Comparison of ENCODE assay signal across 16 cellular contexts in genomic region chr6:34904990-34905613, GRCh38. TPM values are rescaled to one million over a fixed set of nuclear protein-coding genes. Genes with fewer than 3 reads are reported as not detected.
DNase-seq lines count a peak whose midpoint lies in the region; ATAC-seq, FAIRE-seq and TF ChIP-seq lines count a peak whose summit lies in the region.
"Had no signal": no experiment of that assay in that cellular context is flagged by ENCODE, and none has a peak within 500 bp of the region (broad histone marks: within the 10 kb centered on the region; RNA-seq: fewer than 3 reads in every experiment).

No MANE protein-coding gene starts in this region.

- no peak overlapping the region for H3K27ac ChIP-seq in HEK293 (ENCODE audit: extremely low read depth, low read depth, low read length)
- H3K27ac ChIP-seq in transverse colon: no peak overlapping the region
- H3K27ac ChIP-seq in prostate gland: no peak overlapping the region
- H3K27ac ChIP-seq: BLaER1 had no signal

- TF ChIP-seq CTCF in HEK293 (tag by site-specific recombination; IDR thresholded peaks at IDR 0.05) (no peak), transverse colon (IDR thresholded peaks at IDR 0.05) (no peak), prostate gland (IDR thresholded peaks at IDR 0.05) (no peak)

- no peak for FAIRE-seq in H54 (lab: Jason Lieb, UNC)

- intact Hi-C loops in left colon (cut with DNase I, micrococcal nuclease): no loop called here
- intact Hi-C loops in transverse colon (cut with DNase I; ENCODE audit: low total_unique reads): no loop called here
- intact Hi-C loops in prostate gland (cut with DNase I): no loop called here

- peak; percentile 28 for DNase-seq in activated CD8-positive, alpha-beta T cell treated with anti-CD3 and anti-CD28 coated beads, Interleukin-2, amount 10 ng/mL, durations not matched to agents 7 days and 5 days
- DNase-seq in left colon (no peak), transverse colon (peak; percentile 14), prostate gland (ENCODE audit: low spot score) (no peak), H54 (ENCODE audit: insufficient read length, low spot score) (no peak)
- no peak for DNase-seq in activated CD4-positive, alpha-beta T cell treated with anti-CD3 and anti-CD28 coated beads, Interleukin-2, amount 10 ng/mL, durations not matched to agents 7 days and 5 days
- DNase-seq: DMS 273 treated with DMSO at 0.1 percent for 48 hours, H9, Karpas-422, MM.1S, NCI-H1417 treated with DMSO at 0.1 percent for 48 hours, NCI-H2029 treated with DMSO at 0.1 percent for 48 hours, NCI-H510A, RPMI8226 had no signal

- no peak overlapping the region for H3K4me3 Mint-ChIP-seq in activated CD8-positive, alpha-beta T cell treated with anti-CD3 and anti-CD28 coated beads, Interleukin-2, amount 10 ng/mL, durations not matched to agents 7 days and 5 days
- no peak overlapping the region for H3K4me3 Mint-ChIP-seq in activated CD4-positive, alpha-beta T cell treated with anti-CD3 and anti-CD28 coated beads, Interleukin-2, amount 10 ng/mL, durations not matched to agents 7 days and 5 days
- H3K4me3 Mint-ChIP-seq: H9 had no signal

- H3K4me3 ChIP-seq in HEK293 (ENCODE audit: low read depth, low read length): no peak overlapping the region
- no peak overlapping the region for H3K4me3 ChIP-seq in transverse colon
- H3K4me3 ChIP-seq in prostate gland: no peak overlapping the region
- H3K4me3 ChIP-seq: BLaER1 had no signal

- H3K36me3 Mint-ChIP-seq in activated CD8-positive, alpha-beta T cell treated with anti-CD3 and anti-CD28 coated beads, Interleukin-2, amount 10 ng/mL, durations not matched to agents 7 days and 5 days (ENCODE audit: low read depth): no peaks in the 10 kb centered on the region
- H3K36me3 Mint-ChIP-seq in activated CD4-positive, alpha-beta T cell treated with anti-CD3 and anti-CD28 coated beads, Interleukin-2, amount 10 ng/mL, durations not matched to agents 7 days and 5 days (ENCODE audit: low read depth): peaks cover 6% of the 10 kb centered on the region

- in situ Hi-C loops in transverse colon (cut with MboI; ENCODE audit: low pct_ligation_motif_present in 1 of 4, low pct_unique_long_range_greater_than_20kb in 1 of 4, low sequenced_read_pairs in 3 of 4): no loop called here

- peak; percentile 60 for ATAC-seq in activated CD8-positive, alpha-beta T cell treated with anti-CD3 and anti-CD28 coated beads, Interleukin-2, amount 10 ng/mL, durations not matched to agents 7 days and 5 days
- peak; percentile 42 for ATAC-seq in left colon

- TF ChIP-seq POLR2A in transverse colon (IDR thresholded peaks at IDR 0.05) (no peak), prostate gland (IDR thresholded peaks at IDR 0.05) (no peak), H54 (IDR thresholded peaks at IDR 0.05; ENCODE audit: low read depth, low read length) (no peak)

- WGBS in transverse colon (ENCODE audit: low coverage in 1 of 2), 2 donors: 94% methylated on average over 5 of the region's 5 CpGs; no CpG with 5 or more reads in 1 of the 2 donors
- 92% methylated on average over 5 of the region's 5 CpGs for WGBS in prostate gland

- peaks cover 2% of the 10 kb centered on the region; the same call in 1 of the 2 replicates for H3K4me1 ChIP-seq in HEK293 (ENCODE audit: control insufficient read depth, insufficient read depth, low read length)
- no peaks in the 10 kb centered on the region for H3K4me1 ChIP-seq in transverse colon
- H3K4me1 ChIP-seq in prostate gland (replicated peaks): no peaks in the 10 kb centered on the region

- H3K27me3 ChIP-seq in transverse colon (no peaks in the 10 kb centered on the region), prostate gland (replicated peaks; ENCODE audit: insufficient read depth) (no peaks in the 10 kb centered on the region)
- H3K27me3 ChIP-seq: BLaER1 had no signal

- H3K36me3 ChIP-seq in HEK293 (ENCODE audit: control insufficient read depth in 2 of 2, insufficient read depth in 1 of 2, low read length in 2 of 2) (peaks cover 0 to 3% of the 10 kb centered on the region in 2 experiments; a peak in 1 of 3 replicates), transverse colon (no peaks in the 10 kb centered on the region), prostate gland (no peaks in the 10 kb centered on the region)

- POLR2A ChIA-PET in HEK293 (lab: Yijun Ruan, JAX): interaction anchor here (0.6 to 1.5 kb wide), 3 partner anchors 16 to 354 kb away, joined by 3 to 5 read pairs (median 3); partner anchors contain the start of genes ANKS1A and ZNF76
- POLR2A ChIA-PET in activated CD8-positive, alpha-beta T cell treated with anti-CD3 and anti-CD28 coated beads, Interleukin-2, amount 10 ng/mL, durations not matched to agents 7 days and 5 days (lab: Charles Lee): interaction anchor here (0.7 to 1.1 kb wide), 2 partner anchors 17 to 114 kb away, joined by 3 read pairs; partner anchors contain the start of gene TAF11
- POLR2A ChIA-PET in activated CD4-positive, alpha-beta T cell treated with anti-CD3 and anti-CD28 coated beads, Interleukin-2, amount 10 ng/mL, durations not matched to agents 7 days and 5 days (lab: Charles Lee): no interaction called here

- H3K9me3 ChIP-seq in HEK293 (ENCODE audit: control insufficient read depth, insufficient read depth, low read depth, low read length): no peaks in the 10 kb centered on the region
- H3K9me3 ChIP-seq in transverse colon: no peaks in the 10 kb centered on the region
- no peaks in the 10 kb centered on the region for H3K9me3 ChIP-seq in prostate gland
- H3K9me3 ChIP-seq: BLaER1 had no signal

- peaks cover 35% of the 10 kb centered on the region for H3K27me3 Mint-ChIP-seq in activated CD8-positive, alpha-beta T cell treated with anti-CD3 and anti-CD28 coated beads, Interleukin-2, amount 10 ng/mL, durations not matched to agents 7 days and 5 days (ENCODE audit: low read depth)
- peaks cover 35% of the 10 kb centered on the region for H3K27me3 Mint-ChIP-seq in activated CD4-positive, alpha-beta T cell treated with anti-CD3 and anti-CD28 coated beads, Interleukin-2, amount 10 ng/mL, durations not matched to agents 7 days and 5 days

- no peaks in the 10 kb centered on the region for H3K9me3 Mint-ChIP-seq in activated CD8-positive, alpha-beta T cell treated with anti-CD3 and anti-CD28 coated beads, Interleukin-2, amount 10 ng/mL, durations not matched to agents 7 days and 5 days (ENCODE audit: insufficient read depth)
- no peaks in the 10 kb centered on the region for H3K9me3 Mint-ChIP-seq in activated CD4-positive, alpha-beta T cell treated with anti-CD3 and anti-CD28 coated beads, Interleukin-2, amount 10 ng/mL, durations not matched to agents 7 days and 5 days
- H3K9me3 Mint-ChIP-seq: H9 had no signal

- no peak for TF ChIP-seq EP300 in transverse colon (IDR thresholded peaks at IDR 0.05; ENCODE audit: low read depth)

- CTCF ChIA-PET in HEK293 (lab: Yijun Ruan, JAX): interaction anchor here (0.5 to 1.3 kb wide), 4 partner anchors 46 to 1137 kb away, joined by 3 to 4 read pairs (median 3); partner anchors contain the start of gene PPARD
- CTCF ChIA-PET in activated CD8-positive, alpha-beta T cell treated with anti-CD3 and anti-CD28 coated beads, Interleukin-2, amount 10 ng/mL, durations not matched to agents 7 days and 5 days (lab: Charles Lee): no interaction called here
- CTCF ChIA-PET in activated CD4-positive, alpha-beta T cell treated with anti-CD3 and anti-CD28 coated beads, Interleukin-2, amount 10 ng/mL, durations not matched to agents 7 days and 5 days (lab: Charles Lee): no interaction called here

- H3K27ac Mint-ChIP-seq in activated CD8-positive, alpha-beta T cell treated with anti-CD3 and anti-CD28 coated beads, Interleukin-2, amount 10 ng/mL, durations not matched to agents 7 days and 5 days: no peak overlapping the region
- H3K27ac Mint-ChIP-seq in activated CD4-positive, alpha-beta T cell treated with anti-CD3 and anti-CD28 coated beads, Interleukin-2, amount 10 ng/mL, durations not matched to agents 7 days and 5 days: no peak overlapping the region

- peaks cover 22% of the 10 kb centered on the region for H3K4me1 Mint-ChIP-seq in activated CD8-positive, alpha-beta T cell treated with anti-CD3 and anti-CD28 coated beads, Interleukin-2, amount 10 ng/mL, durations not matched to agents 7 days and 5 days (ENCODE audit: low read depth)
- peaks cover 23% of the 10 kb centered on the region for H3K4me1 Mint-ChIP-seq in activated CD4-positive, alpha-beta T cell treated with anti-CD3 and anti-CD28 coated beads, Interleukin-2, amount 10 ng/mL, durations not matched to agents 7 days and 5 days

TF ChIP-seq in HEK293, 187 proteins besides CTCF, POLR2A, EP300 and RAD21:
- TF ChIP-seq SP2 (tag by site-specific recombination; IDR thresholded peaks at IDR 0.05) (0 out of 2 replicates have a peak, but pooled peaks have one; percentile 7), ZNF629 (tag by site-specific recombination; IDR thresholded peaks at IDR 0.05) (peak; percentile 53), ZNF529 (tag by site-specific recombination; IDR thresholded peaks at IDR 0.05; ENCODE audit: insufficient replicate concordance) (no peak)
- TF ChIP-seq, protein P1, sequence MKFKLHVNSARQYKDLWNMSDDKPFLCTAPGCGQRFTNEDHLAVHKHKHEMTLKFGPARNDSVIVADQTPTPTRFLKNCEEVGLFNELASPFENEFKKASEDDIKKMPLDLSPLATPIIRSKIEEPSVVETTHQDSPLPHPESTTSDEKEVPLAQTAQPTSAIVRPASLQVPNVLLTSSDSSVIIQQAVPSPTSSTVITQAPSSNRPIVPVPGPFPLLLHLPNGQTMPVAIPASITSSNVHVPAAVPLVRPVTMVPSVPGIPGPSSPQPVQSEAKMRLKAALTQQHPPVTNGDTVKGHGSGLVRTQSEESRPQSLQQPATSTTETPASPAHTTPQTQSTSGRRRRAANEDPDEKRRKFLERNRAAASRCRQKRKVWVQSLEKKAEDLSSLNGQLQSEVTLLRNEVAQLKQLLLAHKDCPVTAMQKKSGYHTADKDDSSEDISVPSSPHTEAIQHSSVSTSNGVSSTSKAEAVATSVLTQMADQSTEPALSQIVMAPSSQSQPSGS (tag by site-specific recombination; IDR thresholded peaks at IDR 0.05; ENCODE audit: low read depth): peak; percentile 78

RNA-seq across cellular contexts. Expression of gene ANKS1A, which starts 16.0 kb away (rescaled TPM):
- total RNA-seq in activated CD8-positive, alpha-beta T cell treated with anti-CD3 and anti-CD28 coated beads, Interleukin-2, amount 10 ng/mL, durations not matched to agents 7 days and 5 days: 1 to 10 TPM; 5.3 to 5.8 TPM
- total RNA-seq in left colon (10 to 100 TPM; 31.8 to 32.0 TPM), transverse colon (10 to 100 TPM; 37.5 to 44.0 (median 38.9) TPM), prostate gland (10 to 100 TPM; 20.5 to 68.4 TPM)
- total RNA-seq in activated CD4-positive, alpha-beta T cell treated with anti-CD3 and anti-CD28 coated beads, Interleukin-2, amount 10 ng/mL, durations not matched to agents 7 days and 5 days: 1 to 10 TPM; 8.4 to 8.8 TPM

RNA-seq across cellular contexts. Expression of gene TAF11, which starts 17.3 kb away (rescaled TPM):
- 10 to 100 TPM; 28.3 to 31.9 TPM for total RNA-seq in activated CD8-positive, alpha-beta T cell treated with anti-CD3 and anti-CD28 coated beads, Interleukin-2, amount 10 ng/mL, durations not matched to agents 7 days and 5 days
- total RNA-seq in left colon (10 to 100 TPM; 21.6 to 25.0 TPM), transverse colon (10 to 100 TPM in 2 of 4 donors, 1 to 10 TPM in 2; 6.4 to 35.1 (median 19.9) TPM), prostate gland (10 to 100 TPM; 14.8 to 38.6 TPM)
- 10 to 100 TPM; 29.8 to 30.2 TPM for total RNA-seq in activated CD4-positive, alpha-beta T cell treated with anti-CD3 and anti-CD28 coated beads, Interleukin-2, amount 10 ng/mL, durations not matched to agents 7 days and 5 days

Comparison
In these comparisons a context has a peak if more than half of its experiments do, and no peak if none do; other contexts are left out.
1. DNase-seq: peak in activated CD8-positive, alpha-beta T cell treated with anti-CD3 and anti-CD28 coated beads, Interleukin-2, amount 10 ng/mL, durations not matched to agents 7 days and 5 days (single experiment) and transverse colon (single experiment); none in left colon (0 of 2), prostate gland (single experiment), H54 (single experiment) and activated CD4-positive, alpha-beta T cell treated with anti-CD3 and anti-CD28 coated beads, Interleukin-2, amount 10 ng/mL, durations not matched to agents 7 days and 5 days (single experiment).